Comparison of ENCODE assay signal across 18 cellular contexts in genomic region chr9:81722277-81722676, GRCh38. TPM values are rescaled to one million over a fixed set of nuclear protein-coding genes. Genes with fewer than 3 reads are reported as not detected.
DNase-seq lines count a peak whose midpoint lies in the region; ATAC-seq and TF ChIP-seq lines count a peak whose summit lies in the region.
"Had no signal": no experiment of that assay in that cellular context is flagged by ENCODE, and none has a peak within 500 bp of the region (broad histone marks: within the 10 kb centered on the region; RNA-seq: fewer than 3 reads in every experiment).

No MANE protein-coding gene starts in this region.

- TF ChIP-seq CTCF in right atrium auricular region (IDR thresholded peaks at IDR 0.05) (no peak), right lobe of liver (IDR thresholded peaks at IDR 0.05) (peak in 2 of 4 donors; percentile 20 to 30), osteocyte (IDR thresholded peaks at IDR 0.05) (no peak)

- TF ChIP-seq POLR2A in right lobe of liver (IDR thresholded peaks at IDR 0.05), result no peak

- H3K9me3 ChIP-seq in right atrium auricular region, result no peaks in the 10 kb centered on the region
- H3K9me3 ChIP-seq in right lobe of liver, result no peaks in the 10 kb centered on the region
- H3K9me3 ChIP-seq: BLaER1, Caco-2, HAP-1 had no signal

- H3K36me3 Mint-ChIP-seq in osteocyte (ENCODE audit: unreplicated experiment), result no peaks in the 10 kb centered on the region
- H3K36me3 Mint-ChIP-seq: CD4-positive, CD25-positive, alpha-beta regulatory T cell; CD8-positive, alpha-beta T cell had no signal

- no peaks in the 10 kb centered on the region for H3K36me3 ChIP-seq in right atrium auricular region
- no peaks in the 10 kb centered on the region for H3K36me3 ChIP-seq in right lobe of liver
- H3K36me3 ChIP-seq: BLaER1, HAP-1 had no signal

- H3K27me3 Mint-ChIP-seq in osteocyte (ENCODE audit: unreplicated experiment), result peaks cover 4% of the 10 kb centered on the region
- H3K27me3 Mint-ChIP-seq: B cell; CD4-positive, CD25-positive, alpha-beta regulatory T cell had no signal

- 24% methylated on average over 3 of the region's 3 CpGs for WGBS in right lobe of liver (ENCODE audit: insufficient coverage, low coverage, low lambda C conversion rate, missing lambda C conversion rate)

- no peaks in the 10 kb centered on the region for H3K9me3 Mint-ChIP-seq in osteocyte (ENCODE audit: unreplicated experiment)
- H3K9me3 Mint-ChIP-seq: GM23338 had no signal

- intact Hi-C loops in left ventricle myocardium superior (cut with micrococcal nuclease), result no loop called here
- intact Hi-C loops in right lobe of liver (cut with DNase I), result no loop called here

- no peak overlapping the region for H3K4me3 Mint-ChIP-seq in osteocyte (ENCODE audit: unreplicated experiment)
- H3K4me3 Mint-ChIP-seq: B cell; CD4-positive, CD25-positive, alpha-beta regulatory T cell; CD8-positive, alpha-beta T cell; GM23338; HFFc6 had no signal

- no peak overlapping the region for H3K27ac Mint-ChIP-seq in osteocyte (ENCODE audit: unreplicated experiment)
- H3K27ac Mint-ChIP-seq: B cell; CD4-positive, CD25-positive, alpha-beta regulatory T cell; CD8-positive, alpha-beta T cell; GM23338; HFFc6 had no signal

- no peak for ATAC-seq in left ventricle myocardium superior
- ATAC-seq in right lobe of liver, result peak; percentile 74 to 92 (median 88)
- no peak for ATAC-seq in HG03457 (IDR thresholded peaks at IDR 0.05; ENCODE audit: unreplicated experiment)
- ATAC-seq in GM21528 (IDR thresholded peaks at IDR 0.05; ENCODE audit: low FRiP score, unreplicated experiment), result no peak
- ATAC-seq: CD8-positive, alpha-beta T cell; GM23338 had no signal

- DNase-seq in right atrium auricular region (ENCODE audit: low spot score) (peak; percentile 5), left ventricle myocardium superior (no peak), right lobe of liver (peak; percentile 45 to 88 (median 79)), osteocyte (ENCODE audit: extremely low spot score, unreplicated experiment) (peak; percentile 7)
- DNase-seq: Caco-2; CD4-positive, CD25-positive, alpha-beta regulatory T cell; CD8-positive, alpha-beta T cell; DMS153; DND-41; HFFc6 had no signal

- no peaks in the 10 kb centered on the region for H3K27me3 ChIP-seq in right atrium auricular region
- no peaks in the 10 kb centered on the region for H3K27me3 ChIP-seq in right lobe of liver
- H3K27me3 ChIP-seq: BLaER1 had no signal

- H3K27ac ChIP-seq in right atrium auricular region (no peak overlapping the region), right lobe of liver (peak overlapping the region in 1 of 3 donors; percentile 52)
- H3K27ac ChIP-seq: 22Rv1, BLaER1, C4-2B had no signal

- H3K4me3 ChIP-seq in right atrium auricular region (no peak overlapping the region), right lobe of liver (no peak overlapping the region)
- H3K4me3 ChIP-seq: BLaER1, GM23338, HAP-1 had no signal

- no peaks in the 10 kb centered on the region for H3K4me1 ChIP-seq in right atrium auricular region
- peaks cover 0 to 17% (median 8%) of the 10 kb centered on the region in 4 donors for H3K4me1 ChIP-seq in right lobe of liver
- H3K4me1 ChIP-seq: BLaER1, HAP-1 had no signal

- H3K4me1 Mint-ChIP-seq in osteocyte (ENCODE audit: unreplicated experiment), result peaks cover 18% of the 10 kb centered on the region
- H3K4me1 Mint-ChIP-seq: CD4-positive, CD25-positive, alpha-beta regulatory T cell had no signal

RNA-seq across cellular contexts. Expression of gene TLE1, which starts 32.9 kb away (rescaled TPM):
- total RNA-seq in right atrium auricular region (10 to 100 TPM; 17.1 to 42.8 TPM), left ventricle myocardium superior (10.2 TPM), right lobe of liver (10 to 100 TPM; 31.9 to 62.9 (median 58.0) TPM), osteocyte (60.6 and 61.3 TPM in 2 replicates)

Comparison
In these comparisons a context has a peak if more than half of its experiments do, and no peak if none do; other contexts are left out.
1. ATAC-seq: peak in right lobe of liver (4 of 4); none in left ventricle myocardium superior (single experiment), HG03457 (single experiment) and GM21528 (single experiment).